Comparison of ENCODE assay signal across 1 cellular context in the genomic region with DNA sequence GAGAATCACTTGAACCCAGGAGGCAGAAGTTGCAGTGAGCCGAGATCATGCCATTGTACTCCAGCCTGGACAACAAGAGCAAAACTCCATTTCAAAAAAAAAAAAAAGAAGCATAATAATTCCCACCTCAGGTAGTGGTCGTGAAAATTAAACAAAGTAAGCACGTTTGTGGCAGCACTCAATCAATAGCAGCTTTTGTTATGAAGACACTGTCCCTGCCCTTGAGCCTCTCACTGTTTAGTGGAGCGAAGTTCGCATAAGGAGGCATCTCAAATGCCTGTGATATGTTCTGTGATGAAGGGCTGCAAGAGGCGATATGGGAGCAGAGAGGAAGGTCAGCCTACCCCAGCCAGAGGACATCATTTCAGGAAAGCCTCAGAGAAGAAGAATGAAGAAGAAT.
A peak's percentile ranks its signal among the peaks of the same experiment; 100 is the strongest.
TF ChIP-seq lines count a peak whose summit lies in the region.

No MANE protein-coding gene starts in this region.

TF ChIP-seq in HepG2, 621 proteins besides CTCF, POLR2A, EP300 and RAD21 (continued from another document and continues in another):
- TF ChIP-seq CHD4 (IDR thresholded peaks at IDR 0.05; ENCODE audit: borderline replicate concordance, low read length) = no peak
- peak; percentile 87 for TF ChIP-seq PAXIP1 (CRISPR knock-in tag; conservative IDR thresholded peaks at IDR 0.05)
- TF ChIP-seq ZFP36L2 (CRISPR knock-in tag; IDR thresholded peaks at IDR 0.05) = no peak
- TF ChIP-seq ZNF75D (CRISPR knock-in tag; IDR thresholded peaks at IDR 0.05; ENCODE audit: borderline replicate concordance) = no peak
- TF ChIP-seq, protein P1, sequence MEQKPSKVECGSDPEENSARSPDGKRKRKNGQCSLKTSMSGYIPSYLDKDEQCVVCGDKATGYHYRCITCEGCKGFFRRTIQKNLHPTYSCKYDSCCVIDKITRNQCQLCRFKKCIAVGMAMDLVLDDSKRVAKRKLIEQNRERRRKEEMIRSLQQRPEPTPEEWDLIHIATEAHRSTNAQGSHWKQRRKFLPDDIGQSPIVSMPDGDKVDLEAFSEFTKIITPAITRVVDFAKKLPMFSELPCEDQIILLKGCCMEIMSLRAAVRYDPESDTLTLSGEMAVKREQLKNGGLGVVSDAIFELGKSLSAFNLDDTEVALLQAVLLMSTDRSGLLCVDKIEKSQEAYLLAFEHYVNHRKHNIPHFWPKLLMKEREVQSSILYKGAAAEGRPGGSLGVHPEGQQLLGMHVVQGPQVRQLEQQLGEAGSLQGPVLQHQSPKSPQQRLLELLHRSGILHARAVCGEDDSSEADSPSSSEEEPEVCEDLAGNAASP (CRISPR knock-in tag; IDR thresholded peaks at IDR 0.05; ENCODE audit: borderline replicate concordance) = 0 out of 2 replicates have a peak, but pooled peaks have one; percentile 35
- TF ChIP-seq FOXO1 (CRISPR knock-in tag; IDR thresholded peaks at IDR 0.05) = no peak
- no peak for TF ChIP-seq ZBTB43 (CRISPR knock-in tag; conservative IDR thresholded peaks at IDR 0.05)
- no peak for TF ChIP-seq CAMTA2 (CRISPR knock-in tag; IDR thresholded peaks at IDR 0.05; ENCODE audit: borderline replicate concordance)
- TF ChIP-seq, protein P2, sequence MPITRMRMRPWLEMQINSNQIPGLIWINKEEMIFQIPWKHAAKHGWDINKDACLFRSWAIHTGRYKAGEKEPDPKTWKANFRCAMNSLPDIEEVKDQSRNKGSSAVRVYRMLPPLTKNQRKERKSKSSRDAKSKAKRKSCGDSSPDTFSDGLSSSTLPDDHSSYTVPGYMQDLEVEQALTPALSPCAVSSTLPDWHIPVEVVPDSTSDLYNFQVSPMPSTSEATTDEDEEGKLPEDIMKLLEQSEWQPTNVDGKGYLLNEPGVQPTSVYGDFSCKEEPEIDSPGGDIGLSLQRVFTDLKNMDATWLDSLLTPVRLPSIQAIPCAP (CRISPR knock-in tag; IDR thresholded peaks at IDR 0.05; ENCODE audit: low read depth) = no peak
- no peak for TF ChIP-seq ZNF576 (CRISPR knock-in tag; IDR thresholded peaks at IDR 0.05)
- TF ChIP-seq GLMP (CRISPR knock-in tag; IDR thresholded peaks at IDR 0.05; ENCODE audit: borderline replicate concordance) = no peak
- TF ChIP-seq, protein P3, sequence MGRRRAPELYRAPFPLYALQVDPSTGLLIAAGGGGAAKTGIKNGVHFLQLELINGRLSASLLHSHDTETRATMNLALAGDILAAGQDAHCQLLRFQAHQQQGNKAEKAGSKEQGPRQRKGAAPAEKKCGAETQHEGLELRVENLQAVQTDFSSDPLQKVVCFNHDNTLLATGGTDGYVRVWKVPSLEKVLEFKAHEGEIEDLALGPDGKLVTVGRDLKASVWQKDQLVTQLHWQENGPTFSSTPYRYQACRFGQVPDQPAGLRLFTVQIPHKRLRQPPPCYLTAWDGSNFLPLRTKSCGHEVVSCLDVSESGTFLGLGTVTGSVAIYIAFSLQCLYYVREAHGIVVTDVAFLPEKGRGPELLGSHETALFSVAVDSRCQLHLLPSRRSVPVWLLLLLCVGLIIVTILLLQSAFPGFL (CRISPR knock-in tag; IDR thresholded peaks at IDR 0.05) = no peak
- no peak for TF ChIP-seq PHF5A (CRISPR knock-in tag; IDR thresholded peaks at IDR 0.05; ENCODE audit: low read depth, unreplicated experiment)
- TF ChIP-seq ZNF205 (CRISPR knock-in tag; IDR thresholded peaks at IDR 0.05) = peak; percentile 43; the same call in 1 of the 2 replicates
- TF ChIP-seq POGZ (CRISPR knock-in tag; IDR thresholded peaks at IDR 0.05) = peak; percentile 64; the same call in 1 of the 2 replicates
- TF ChIP-seq ATF1 (CRISPR knock-in tag; IDR thresholded peaks at IDR 0.05) = no peak
- TF ChIP-seq ZNF766 (CRISPR knock-in tag; IDR thresholded peaks at IDR 0.05; ENCODE audit: borderline replicate concordance) = no peak
- 0 out of 2 replicates have a peak, but pooled peaks have one; percentile 22 for TF ChIP-seq SAP130 (CRISPR knock-in tag; IDR thresholded peaks at IDR 0.05; ENCODE audit: low read depth)
- no peak for TF ChIP-seq ZBTB2 (CRISPR knock-in tag; IDR thresholded peaks at IDR 0.05; ENCODE audit: low read depth)
- no peak for TF ChIP-seq ZNF691 (CRISPR knock-in tag; IDR thresholded peaks at IDR 0.05; ENCODE audit: borderline replicate concordance, low read depth)
- TF ChIP-seq, protein P4, sequence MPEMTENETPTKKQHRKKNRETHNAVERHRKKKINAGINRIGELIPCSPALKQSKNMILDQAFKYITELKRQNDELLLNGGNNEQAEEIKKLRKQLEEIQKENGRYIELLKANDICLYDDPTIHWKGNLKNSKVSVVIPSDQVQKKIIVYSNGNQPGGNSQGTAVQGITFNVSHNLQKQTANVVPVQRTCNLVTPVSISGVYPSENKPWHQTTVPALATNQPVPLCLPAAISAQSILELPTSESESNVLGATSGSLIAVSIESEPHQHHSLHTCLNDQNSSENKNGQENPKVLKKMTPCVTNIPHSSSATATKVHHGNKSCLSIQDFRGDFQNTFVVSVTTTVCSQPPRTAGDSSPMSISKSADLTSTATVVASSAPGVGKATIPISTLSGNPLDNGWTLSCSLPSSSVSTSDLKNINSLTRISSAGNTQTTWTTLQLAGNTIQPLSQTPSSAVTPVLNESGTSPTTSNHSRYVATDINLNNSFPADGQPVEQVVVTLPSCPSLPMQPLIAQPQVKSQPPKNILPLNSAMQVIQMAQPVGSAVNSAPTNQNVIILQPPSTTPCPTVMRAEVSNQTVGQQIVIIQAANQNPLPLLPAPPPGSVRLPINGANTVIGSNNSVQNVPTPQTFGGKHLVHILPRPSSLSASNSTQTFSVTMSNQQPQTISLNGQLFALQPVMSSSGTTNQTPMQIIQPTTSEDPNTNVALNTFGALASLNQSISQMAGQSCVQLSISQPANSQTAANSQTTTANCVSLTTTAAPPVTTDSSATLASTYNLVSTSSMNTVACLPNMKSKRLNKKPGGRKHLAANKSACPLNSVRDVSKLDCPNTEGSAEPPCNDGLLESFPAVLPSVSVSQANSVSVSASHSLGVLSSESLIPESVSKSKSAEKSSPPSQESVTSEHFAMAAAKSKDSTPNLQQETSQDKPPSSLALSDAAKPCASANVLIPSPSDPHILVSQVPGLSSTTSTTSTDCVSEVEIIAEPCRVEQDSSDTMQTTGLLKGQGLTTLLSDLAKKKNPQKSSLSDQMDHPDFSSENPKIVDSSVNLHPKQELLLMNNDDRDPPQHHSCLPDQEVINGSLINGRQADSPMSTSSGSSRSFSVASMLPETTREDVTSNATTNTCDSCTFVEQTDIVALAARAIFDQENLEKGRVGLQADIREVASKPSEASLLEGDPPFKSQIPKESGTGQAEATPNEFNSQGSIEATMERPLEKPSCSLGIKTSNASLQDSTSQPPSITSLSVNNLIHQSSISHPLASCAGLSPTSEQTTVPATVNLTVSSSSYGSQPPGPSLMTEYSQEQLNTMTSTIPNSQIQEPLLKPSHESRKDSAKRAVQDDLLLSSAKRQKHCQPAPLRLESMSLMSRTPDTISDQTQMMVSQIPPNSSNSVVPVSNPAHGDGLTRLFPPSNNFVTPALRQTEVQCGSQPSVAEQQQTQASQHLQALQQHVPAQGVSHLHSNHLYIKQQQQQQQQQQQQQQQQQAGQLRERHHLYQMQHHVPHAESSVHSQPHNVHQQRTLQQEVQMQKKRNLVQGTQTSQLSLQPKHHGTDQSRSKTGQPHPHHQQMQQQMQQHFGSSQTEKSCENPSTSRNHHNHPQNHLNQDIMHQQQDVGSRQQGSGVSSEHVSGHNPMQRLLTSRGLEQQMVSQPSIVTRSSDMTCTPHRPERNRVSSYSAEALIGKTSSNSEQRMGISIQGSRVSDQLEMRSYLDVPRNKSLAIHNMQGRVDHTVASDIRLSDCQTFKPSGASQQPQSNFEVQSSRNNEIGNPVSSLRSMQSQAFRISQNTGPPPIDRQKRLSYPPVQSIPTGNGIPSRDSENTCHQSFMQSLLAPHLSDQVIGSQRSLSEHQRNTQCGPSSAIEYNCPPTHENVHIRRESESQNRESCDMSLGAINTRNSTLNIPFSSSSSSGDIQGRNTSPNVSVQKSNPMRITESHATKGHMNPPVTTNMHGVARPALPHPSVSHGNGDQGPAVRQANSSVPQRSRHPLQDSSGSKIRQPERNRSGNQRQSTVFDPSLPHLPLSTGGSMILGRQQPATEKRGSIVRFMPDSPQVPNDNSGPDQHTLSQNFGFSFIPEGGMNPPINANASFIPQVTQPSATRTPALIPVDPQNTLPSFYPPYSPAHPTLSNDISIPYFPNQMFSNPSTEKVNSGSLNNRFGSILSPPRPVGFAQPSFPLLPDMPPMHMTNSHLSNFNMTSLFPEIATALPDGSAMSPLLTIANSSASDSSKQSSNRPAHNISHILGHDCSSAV (CRISPR knock-in tag; IDR thresholded peaks at IDR 0.05; ENCODE audit: borderline replicate concordance) = no peak
- no peak for TF ChIP-seq ATF7 (IDR thresholded peaks at IDR 0.05)
- TF ChIP-seq ATF7 (CRISPR knock-in tag; IDR thresholded peaks at IDR 0.05) = no peak
- TF ChIP-seq MEIS1 (CRISPR knock-in tag; IDR thresholded peaks at IDR 0.05; ENCODE audit: borderline replicate concordance) = no peak
- peak; percentile 63; the same call in 1 of the 2 replicates for TF ChIP-seq ZMYM3 (CRISPR knock-in tag; IDR thresholded peaks at IDR 0.05)
- TF ChIP-seq ONECUT2 (CRISPR knock-in tag; IDR thresholded peaks at IDR 0.05) = peak; percentile 84
- TF ChIP-seq ZNF724P (CRISPR knock-in tag; IDR thresholded peaks at IDR 0.05; ENCODE audit: borderline replicate concordance) = no peak
- no peak for TF ChIP-seq ZNF432 (CRISPR knock-in tag; IDR thresholded peaks at IDR 0.05; ENCODE audit: borderline replicate concordance)
- TF ChIP-seq CEBPB (IDR thresholded peaks at IDR 0.05; ENCODE audit: borderline replicate concordance, low read depth, low read length) = no peak
- TF ChIP-seq ELF3 (CRISPR knock-in tag; IDR thresholded peaks at IDR 0.05) = no peak
